In genomic region chr10:116597543-116597942, GRCh38 we compare ENCODE assay signal across 37 cellular contexts. TPM values are rescaled to one million over a fixed set of nuclear protein-coding genes. Genes with fewer than 3 reads are reported as not detected.
"Had no signal": no experiment of that assay in that cellular context is flagged by ENCODE, and none has a peak within 500 bp of the region (broad histone marks: within the 10 kb centered on the region; RNA-seq: fewer than 3 reads in every experiment).

No MANE protein-coding gene starts in this region.

- H3K4me2 ChIP-seq: PC-9 had no signal

- H3K27ac ChIP-seq: ascending aorta, breast epithelium, PC-9, VCaP had no signal

- H3K27me3 ChIP-seq: ascending aorta had no signal

- H3K4me3 ChIP-seq: ascending aorta, breast epithelium, K562, PC-9 had no signal

- ATAC-seq: activated T-cell treated with anti-CD3 and anti-CD28 coated beads, Interleukin-2, amount 50 U/mL, for 72 hours; activated T-helper 17 cell treated with anti-CD3 and anti-CD28 coated beads, Interleukin-2, amount 50 U/mL, for 72 hours; K562 had no signal

- FAIRE-seq: K562 had no signal

- H3K9me3 ChIP-seq: ascending aorta, breast epithelium had no signal

- H3K4me1 ChIP-seq: ascending aorta, breast epithelium had no signal

- H2AFZ ChIP-seq: PC-9 had no signal

- DNase-seq: activated CD4-positive, alpha-beta memory T cell treated with anti-CD3 and anti-CD28 coated beads, Interleukin-2, amount 10 ng/mL, durations not matched to agents 7 days and 5 days; activated CD4-positive, alpha-beta T cell treated with anti-CD3 and anti-CD28 coated beads for 1 hour; activated CD4-positive, alpha-beta T cell treated with anti-CD3 and anti-CD28 coated beads for 48 hours; activated CD4-positive, CD25-positive, alpha-beta regulatory T cell; activated effector memory CD4-positive, alpha-beta T cell treated with anti-CD3 and anti-CD28 coated beads, Interleukin-2, amount 50 U/mL, for 16 hours; activated naive CD4-positive, alpha-beta T cell; activated naive CD4-positive, alpha-beta T cell treated with anti-CD3 and anti-CD28 coated beads, Interleukin-2, amount 50 U/mL, for 16 hours; activated naive CD8-positive, alpha-beta T cell treated with anti-CD3 and anti-CD28 coated beads, Interleukin-2, amount 10 ng/mL, durations not matched to agents 7 days and 5 days; activated T-cell treated with anti-CD3 and anti-CD28 coated beads, Interleukin-2, amount 50 U/mL, for 1 hour; activated T-cell treated with anti-CD3 and anti-CD28 coated beads, Interleukin-2, amount 50 U/mL, for 72 hours; amygdala; caudate nucleus; cerebellar nuclear complex; NCI-H1105 treated with DMSO at 0.1 percent for 48 hours; NCI-H1436; NCI-H1694; NCI-H1930; NCI-H2081 treated with DMSO at 0.1 percent for 48 hours; NCI-H226; NCI-H446 treated with DMSO at 0.1 percent for 48 hours; NCI-H524; NCI-H69; NCI-H82; PC-9; Right ventricle myocardium superior; SW 1271; T-helper 1 cell; T-helper 2 cell; T-helper 9 cell had no signal

- H3K36me3 ChIP-seq: ascending aorta, breast epithelium had no signal

RNA-seq across cellular contexts. Expression of gene PNLIPRP1, which starts 6.8 kb away (rescaled TPM):
- total RNA-seq: activated CD4-positive, alpha-beta memory T cell treated with anti-CD3 and anti-CD28 coated beads, Interleukin-2, amount 10 ng/mL, durations not matched to agents 7 days and 5 days; activated CD8-positive, alpha-beta memory T cell treated with anti-CD3 and anti-CD28 coated beads for 36 hours; activated naive CD8-positive, alpha-beta T cell treated with anti-CD3 and anti-CD28 coated beads, Interleukin-2, amount 10 ng/mL, durations not matched to agents 7 days and 5 days; activated T-cell treated with anti-CD3 and anti-CD28 coated beads, Interleukin-2, amount 50 U/mL, for 72 hours; activated T-helper 17 cell treated with anti-CD3 and anti-CD28 coated beads, Interleukin-2, amount 50 U/mL, for 72 hours; ascending aorta; breast epithelium; MCF 10A; OCI-LY7; PC-9; Right ventricle myocardium superior had no signal
- polyA plus RNA-seq: K562 had no signal

RNA-seq across cellular contexts. Expression of gene PNLIPRP2, which starts 23.2 kb away (rescaled TPM):
- total RNA-seq: activated CD4-positive, alpha-beta memory T cell treated with anti-CD3 and anti-CD28 coated beads, Interleukin-2, amount 10 ng/mL, durations not matched to agents 7 days and 5 days; activated CD8-positive, alpha-beta memory T cell treated with anti-CD3 and anti-CD28 coated beads for 36 hours; activated naive CD8-positive, alpha-beta T cell treated with anti-CD3 and anti-CD28 coated beads, Interleukin-2, amount 10 ng/mL, durations not matched to agents 7 days and 5 days; activated T-cell treated with anti-CD3 and anti-CD28 coated beads, Interleukin-2, amount 50 U/mL, for 72 hours; activated T-helper 17 cell treated with anti-CD3 and anti-CD28 coated beads, Interleukin-2, amount 50 U/mL, for 72 hours; ascending aorta; breast epithelium; MCF 10A; OCI-LY7; PC-9; Right ventricle myocardium superior had no signal
- polyA plus RNA-seq: K562 had no signal

RNA-seq across cellular contexts. Expression of gene PNLIP, which starts 51.8 kb away (rescaled TPM):
- total RNA-seq: activated CD4-positive, alpha-beta memory T cell treated with anti-CD3 and anti-CD28 coated beads, Interleukin-2, amount 10 ng/mL, durations not matched to agents 7 days and 5 days; activated CD8-positive, alpha-beta memory T cell treated with anti-CD3 and anti-CD28 coated beads for 36 hours; activated naive CD8-positive, alpha-beta T cell treated with anti-CD3 and anti-CD28 coated beads, Interleukin-2, amount 10 ng/mL, durations not matched to agents 7 days and 5 days; activated T-cell treated with anti-CD3 and anti-CD28 coated beads, Interleukin-2, amount 50 U/mL, for 72 hours; activated T-helper 17 cell treated with anti-CD3 and anti-CD28 coated beads, Interleukin-2, amount 50 U/mL, for 72 hours; ascending aorta; breast epithelium; MCF 10A; OCI-LY7; PC-9; Right ventricle myocardium superior had no signal
- polyA plus RNA-seq: K562 had no signal
